ENCODE assay signal across 8 cellular contexts in the genomic region with DNA sequence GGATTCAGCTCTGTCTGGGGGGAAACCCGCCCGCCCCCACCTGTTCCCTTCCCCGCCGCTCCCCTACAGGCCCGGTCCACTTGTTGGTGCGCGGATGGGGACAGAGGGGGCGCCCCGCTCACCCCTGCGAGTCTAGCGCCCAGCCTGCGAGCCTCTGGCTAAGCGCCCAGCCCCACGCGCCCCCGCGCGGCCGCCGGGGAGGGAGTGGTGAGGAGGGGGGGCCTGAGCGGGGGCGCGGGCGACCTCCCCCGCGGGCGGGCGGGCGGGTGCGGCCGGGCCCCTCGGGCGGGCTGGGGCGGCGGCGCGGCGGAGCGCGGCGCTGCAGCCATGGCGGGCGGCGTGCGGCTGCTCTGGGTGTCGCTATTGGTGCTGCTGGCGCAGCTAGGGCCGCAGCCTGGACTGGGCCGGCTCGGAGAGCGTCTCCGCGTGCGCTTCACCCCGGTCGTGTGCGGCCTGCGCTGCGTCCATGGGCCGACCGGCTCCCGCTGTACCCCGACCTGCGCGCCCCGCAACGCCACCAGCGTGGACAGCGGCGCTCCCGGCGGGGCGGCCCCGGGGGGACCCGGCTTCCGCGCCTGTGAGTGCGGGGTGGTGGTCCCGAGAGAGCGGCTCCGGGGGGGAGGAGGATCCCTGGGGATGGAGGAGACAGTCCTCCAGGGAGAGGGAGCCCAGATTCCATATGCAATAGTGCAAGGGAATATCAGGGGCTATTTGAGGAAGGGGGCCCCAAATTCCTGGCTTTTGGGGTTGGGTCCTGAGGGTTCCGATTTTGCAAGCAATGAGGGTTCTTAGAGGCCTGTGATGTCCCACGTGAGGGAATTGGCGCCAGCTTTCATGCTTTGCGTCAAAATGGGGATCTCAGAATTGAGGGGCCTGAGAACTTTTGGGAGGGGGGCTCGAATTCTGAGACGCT. TPM values are rescaled to one million over a fixed set of nuclear protein-coding genes. Genes with fewer than 3 reads are reported as not detected.
DNase-seq lines count a peak whose midpoint lies in the region; ATAC-seq and TF ChIP-seq lines count a peak whose summit lies in the region.

A gene with protein sequence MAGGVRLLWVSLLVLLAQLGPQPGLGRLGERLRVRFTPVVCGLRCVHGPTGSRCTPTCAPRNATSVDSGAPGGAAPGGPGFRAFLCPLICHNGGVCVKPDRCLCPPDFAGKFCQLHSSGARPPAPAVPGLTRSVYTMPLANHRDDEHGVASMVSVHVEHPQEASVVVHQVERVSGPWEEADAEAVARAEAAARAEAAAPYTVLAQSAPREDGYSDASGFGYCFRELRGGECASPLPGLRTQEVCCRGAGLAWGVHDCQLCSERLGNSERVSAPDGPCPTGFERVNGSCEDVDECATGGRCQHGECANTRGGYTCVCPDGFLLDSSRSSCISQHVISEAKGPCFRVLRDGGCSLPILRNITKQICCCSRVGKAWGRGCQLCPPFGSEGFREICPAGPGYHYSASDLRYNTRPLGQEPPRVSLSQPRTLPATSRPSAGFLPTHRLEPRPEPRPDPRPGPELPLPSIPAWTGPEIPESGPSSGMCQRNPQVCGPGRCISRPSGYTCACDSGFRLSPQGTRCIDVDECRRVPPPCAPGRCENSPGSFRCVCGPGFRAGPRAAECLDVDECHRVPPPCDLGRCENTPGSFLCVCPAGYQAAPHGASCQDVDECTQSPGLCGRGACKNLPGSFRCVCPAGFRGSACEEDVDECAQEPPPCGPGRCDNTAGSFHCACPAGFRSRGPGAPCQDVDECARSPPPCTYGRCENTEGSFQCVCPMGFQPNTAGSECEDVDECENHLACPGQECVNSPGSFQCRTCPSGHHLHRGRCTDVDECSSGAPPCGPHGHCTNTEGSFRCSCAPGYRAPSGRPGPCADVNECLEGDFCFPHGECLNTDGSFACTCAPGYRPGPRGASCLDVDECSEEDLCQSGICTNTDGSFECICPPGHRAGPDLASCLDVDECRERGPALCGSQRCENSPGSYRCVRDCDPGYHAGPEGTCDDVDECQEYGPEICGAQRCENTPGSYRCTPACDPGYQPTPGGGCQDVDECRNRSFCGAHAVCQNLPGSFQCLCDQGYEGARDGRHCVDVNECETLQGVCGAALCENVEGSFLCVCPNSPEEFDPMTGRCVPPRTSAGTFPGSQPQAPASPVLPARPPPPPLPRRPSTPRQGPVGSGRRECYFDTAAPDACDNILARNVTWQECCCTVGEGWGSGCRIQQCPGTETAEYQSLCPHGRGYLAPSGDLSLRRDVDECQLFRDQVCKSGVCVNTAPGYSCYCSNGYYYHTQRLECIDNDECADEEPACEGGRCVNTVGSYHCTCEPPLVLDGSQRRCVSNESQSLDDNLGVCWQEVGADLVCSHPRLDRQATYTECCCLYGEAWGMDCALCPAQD (N-terminal part only) (plus strand): TSS at position 309 of the 913 bp plus-strand sequence. CDS start 19 bp downstream, at position 328.

- H3K9me3 ChIP-seq in OCI-LY3 (ENCODE audit: insufficient read depth, low read length): no peaks in the 10 kb centered on the region
- H3K9me3 ChIP-seq in left lung: no peaks in the 10 kb centered on the region
- H3K9me3 ChIP-seq in stomach smooth muscle (ENCODE audit: control insufficient read depth in 2 of 2, low read length in 2 of 2): no peaks in the 10 kb centered on the region

- H3K9ac ChIP-seq in OCI-LY3 (ENCODE audit: low read length) (peak within 1 kb of the TSS; percentile 82), stomach smooth muscle (ENCODE audit: low read length in 2 of 2) (peak within 1 kb of the TSS; percentile 64 to 68)

- H3K4me3 ChIP-seq in OCI-LY3 (ENCODE audit: low read length): peak within 1 kb of the TSS; percentile 80
- peak within 1 kb of the TSS; percentile 40 to 41 for H3K4me3 ChIP-seq in left lung
- peak within 1 kb of the TSS; percentile 77 to 81 for H3K4me3 ChIP-seq in stomach smooth muscle (ENCODE audit: low read length in 2 of 2)

- TF ChIP-seq CTCF in OCI-LY3 (IDR thresholded peaks at IDR 0.05; ENCODE audit: low read depth, low read length) (peak; percentile 46), left lung (IDR thresholded peaks at IDR 0.05) (no peak)

- H3K79me2 ChIP-seq in OCI-LY3 (ENCODE audit: low read length): no peaks in the 10 kb centered on the region

- no peak within 1 kb of the TSS for H3K27ac ChIP-seq in OCI-LY3 (ENCODE audit: low read length)
- H3K27ac ChIP-seq in left lung: peak within 1 kb of the TSS; percentile 28 to 80
- peak within 1 kb of the TSS; percentile 53 for H3K27ac ChIP-seq in stomach smooth muscle (ENCODE audit: low read length)

- no peaks in the 10 kb centered on the region for H3K9me3 Mint-ChIP-seq in central memory CD8-positive, alpha-beta T cell

- H3K4me2 ChIP-seq in OCI-LY3 (ENCODE audit: low read length): peak within 1 kb of the TSS; percentile 97

- H4K20me1 ChIP-seq in OCI-LY3 (ENCODE audit: insufficient read depth, low read length): no peaks in the 10 kb centered on the region

- H3K4me3 Mint-ChIP-seq in central memory CD8-positive, alpha-beta T cell: peak within 1 kb of the TSS; percentile 65

- DNase-seq in NCI-H1417 (lab: John Stamatoyannopoulos, UW) (peak in 2 of 3 experiments; percentile 31 to 45), NCI-H1417 treated with DMSO at 0.1 percent for 48 hours (lab: John Stamatoyannopoulos, UW) (no peak), left lung (peak in 1 of 2 donors; percentile 82), NCI-H526 treated with DMSO at 0.1 percent for 48 hours (lab: John Stamatoyannopoulos, UW) (no peak), NCI-H146 (lab: John Stamatoyannopoulos, UW) (no peak)
- DNase-seq in central memory CD8-positive, alpha-beta T cell (ENCODE audit: low spot score in 2 of 2): no peak

- H3K4me1 Mint-ChIP-seq in central memory CD8-positive, alpha-beta T cell: peaks cover 66% of the 10 kb centered on the region

- peaks cover 19% of the 10 kb centered on the region for H3K36me3 Mint-ChIP-seq in central memory CD8-positive, alpha-beta T cell (ENCODE audit: insufficient read depth)

- H3K4me1 ChIP-seq in OCI-LY3 (ENCODE audit: low read length): peaks cover 51% of the 10 kb centered on the region
- H3K4me1 ChIP-seq in left lung: peaks cover 35 to 93% of the 10 kb centered on the region in 2 donors
- peaks cover 72% of the 10 kb centered on the region for H3K4me1 ChIP-seq in stomach smooth muscle (ENCODE audit: control insufficient read depth, insufficient read depth, low read length)

- peaks cover 60% of the 10 kb centered on the region for H3K27me3 Mint-ChIP-seq in central memory CD8-positive, alpha-beta T cell

- intact Hi-C loops in left lung (cut with DNase I): no loop called here

- H3K36me3 ChIP-seq in OCI-LY3 (replicated peaks; ENCODE audit: low read depth, low read length) (no peaks in the 10 kb centered on the region), left lung (no peaks in the 10 kb centered on the region), stomach smooth muscle (ENCODE audit: control insufficient read depth in 2 of 2, insufficient read depth in 2 of 2, low read length in 2 of 2) (no peaks in the 10 kb centered on the region)

- H2AFZ ChIP-seq in OCI-LY3 (ENCODE audit: low read depth, low read length): peak within 1 kb of the TSS; percentile 79; the same call in 1 of the 2 replicates

- ATAC-seq in central memory CD8-positive, alpha-beta T cell (replicated peaks; ENCODE audit: extremely low read depth, poor library complexity, severe bottlenecking): no peak
- no peak for ATAC-seq in left lung

- no peak within 1 kb of the TSS for H3K27ac Mint-ChIP-seq in central memory CD8-positive, alpha-beta T cell (ENCODE audit: low read depth)

- peaks cover 21% of the 10 kb centered on the region for H3K27me3 ChIP-seq in OCI-LY3 (ENCODE audit: low read depth, low read length)
- H3K27me3 ChIP-seq in left lung: peaks cover 40 to 100% of the 10 kb centered on the region in 2 donors
- H3K27me3 ChIP-seq in stomach smooth muscle (ENCODE audit: control insufficient read depth in 1 of 2, insufficient read depth in 2 of 2, low read length in 2 of 2): peaks cover 15 to 36% of the 10 kb centered on the region in 2 donors

RNA-seq across cellular contexts. Expression of the gene that starts here (rescaled TPM):
- total RNA-seq in left lung: 100 to 1,000 TPM; 151 to 181 TPM

Comparison
In these comparisons a context has a peak if more than half of its experiments do, and no peak if none do; other contexts are left out.
1. DNase-seq: peak in NCI-H1417 (2 of 3); none in NCI-H1417 treated with DMSO at 0.1 percent for 48 hours (single experiment), central memory CD8-positive, alpha-beta T cell (0 of 2), NCI-H526 treated with DMSO at 0.1 percent for 48 hours (single experiment) and NCI-H146 (single experiment).
2. Peak in every context shown above with its lines, with median percentiles within 50 percentile points of each other: H3K4me3 ChIP-seq.